ENCODE assay signal across 9 cellular contexts in the genomic region with DNA sequence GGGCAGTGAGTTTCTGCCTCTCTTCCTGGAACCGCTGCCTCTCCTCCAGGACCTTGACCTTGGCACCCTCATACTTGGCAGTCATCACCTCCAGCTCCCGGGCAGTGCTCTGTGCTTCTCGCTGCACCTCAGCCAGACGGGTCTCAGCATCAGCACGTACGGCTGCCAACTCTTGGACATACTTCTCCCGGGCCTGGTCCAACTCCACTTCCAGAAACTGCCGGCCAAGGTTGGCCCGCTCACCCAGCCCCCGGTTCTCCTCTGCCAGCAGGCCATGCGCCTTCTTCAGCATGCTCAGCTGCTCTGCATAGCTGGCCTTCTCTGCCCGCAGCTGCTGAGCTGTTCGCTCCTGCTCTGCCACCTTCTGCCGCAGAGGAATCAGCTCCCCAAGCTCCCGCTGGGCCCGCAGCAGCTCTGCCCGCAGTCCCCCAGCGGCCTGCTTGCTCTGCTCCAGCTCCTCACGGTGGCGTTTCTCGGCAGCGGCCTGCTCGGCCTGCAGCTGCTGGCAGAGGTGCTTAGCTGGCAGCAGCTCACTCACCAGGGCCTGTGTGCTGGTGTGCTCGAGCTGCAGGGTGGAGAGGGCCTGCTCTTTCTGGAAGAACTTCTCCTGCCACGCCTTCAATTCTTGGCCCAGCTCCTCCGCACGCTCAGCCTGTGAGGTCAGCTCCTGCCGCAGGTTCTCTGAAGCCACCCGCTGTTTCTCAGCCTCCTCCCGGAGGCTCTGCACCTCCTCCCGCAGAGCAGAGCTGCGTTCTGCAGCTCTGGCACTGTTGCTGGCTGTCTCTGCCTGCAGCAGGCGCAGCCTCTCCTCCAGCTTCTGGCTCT. TPM values are rescaled to one million over a fixed set of nuclear protein-coding genes. Genes with fewer than 3 reads are reported as not detected.
DNase-seq lines count a peak whose midpoint lies in the region; ATAC-seq and TF ChIP-seq lines count a peak whose summit lies in the region.
"Had no signal": no experiment of that assay in that cellular context is flagged by ENCODE, and none has a peak within 500 bp of the region (broad histone marks: within the 10 kb centered on the region; RNA-seq: fewer than 3 reads in every experiment).

No MANE protein-coding gene starts in this region.

- no peak overlapping the region for H3K4me3 ChIP-seq in AG10803 (ENCODE audit: low read length)
- no peak overlapping the region for H3K4me3 ChIP-seq in ovary

- no peaks in the 10 kb centered on the region for H3K9me3 ChIP-seq in ovary

- TF ChIP-seq POLR2A in ovary (IDR thresholded peaks at IDR 0.05), result no peak

- 15 to 20% (median 16%) methylated on average over 33 of the region's 33 CpGs for WGBS in ovary, 3 donors

- H3K27ac Mint-ChIP-seq in activated T-helper 2 cell treated with anti-CD3 and anti-CD28 coated beads, Interferon-gamma antibody, Interleukin-2, Interleukin-4, amounts not matched to agents 10 μg/mL and 5 μg/mL and 100 μg/mL, durations not matched to agents 14 hours and 24 hours and 36 hours, result peak overlapping the region; percentile 26

- TF ChIP-seq CTCF in AG10803 (conservative IDR thresholded peaks at IDR 0.05; ENCODE audit: low read length), result peak; percentile 28; the same call in 1 of the 2 replicates
- no peak for TF ChIP-seq CTCF in ovary (IDR thresholded peaks at IDR 0.05)

- intact Hi-C loops in activated T-helper 2 cell treated with anti-CD3 and anti-CD28 coated beads, Interferon-gamma antibody, Interleukin-2, Interleukin-4, amounts not matched to agents 10 μg/mL and 5 μg/mL and 100 μg/mL, durations not matched to agents 14 hours and 24 hours and 36 hours (cut with micrococcal nuclease), result no loop called here
- intact Hi-C loops in head of caudate nucleus (cut with DNase I) (no loop called here), ovary (cut with DNase I) (no loop called here)

- no peak overlapping the region for H3K4me3 Mint-ChIP-seq in activated T-helper 2 cell treated with anti-CD3 and anti-CD28 coated beads, Interferon-gamma antibody, Interleukin-2, Interleukin-4, amounts not matched to agents 10 μg/mL and 5 μg/mL and 100 μg/mL, durations not matched to agents 14 hours and 24 hours and 36 hours (ENCODE audit: low read depth)

- TF ChIP-seq EP300 in ovary (IDR thresholded peaks at IDR 0.05), result no peak

- H3K27me3 ChIP-seq in ovary, result no peaks in the 10 kb centered on the region

- H3K4me1 Mint-ChIP-seq in activated T-helper 2 cell treated with anti-CD3 and anti-CD28 coated beads, Interferon-gamma antibody, Interleukin-2, Interleukin-4, amounts not matched to agents 10 μg/mL and 5 μg/mL and 100 μg/mL, durations not matched to agents 14 hours and 24 hours and 36 hours (ENCODE audit: low read depth), result no peaks in the 10 kb centered on the region

- no peaks in the 10 kb centered on the region for H3K9me3 Mint-ChIP-seq in activated T-helper 2 cell treated with anti-CD3 and anti-CD28 coated beads, Interferon-gamma antibody, Interleukin-2, Interleukin-4, amounts not matched to agents 10 μg/mL and 5 μg/mL and 100 μg/mL, durations not matched to agents 14 hours and 24 hours and 36 hours

- DNase-seq in AG10803 (ENCODE audit: low read depth) (peak; percentile 92), head of caudate nucleus (peak in 41 of 42 donors; percentile 21 to 85 (median 61)), ovary (peak; percentile 61 to 87 (median 74)), NCI-H524 treated with DMSO at 0.1 percent for 48 hours (lab: John Stamatoyannopoulos, UW) (no peak)
- DNase-seq in activated T-helper 2 cell treated with anti-CD3 and anti-CD28 coated beads, Interferon-gamma antibody, Interleukin-2, Interleukin-4, amounts not matched to agents 10 μg/mL and 5 μg/mL and 100 μg/mL, durations not matched to agents 14 hours and 24 hours and 36 hours (ENCODE audit: low spot score), result no peak
- DNase-seq in activated CD4-positive, CD25-positive, alpha-beta regulatory T cell treated with anti-CD3 and anti-CD28 coated beads, Interleukin-2, amount 50 U/mL, for 72 hours, result no peak
- DNase-seq in stimulated activated CD8-positive, alpha-beta memory T cell treated with anti-CD3 and anti-CD28 coated beads, Interleukin-4, amount 100 ng/mL, for 48 hours, result no peak
- DNase-seq: OCI-M1 had no signal

- peaks cover 9% of the 10 kb centered on the region for H3K4me1 ChIP-seq in ovary (ENCODE audit: insufficient read depth)

- no peak for ATAC-seq in HG02973 (IDR thresholded peaks at IDR 0.05; ENCODE audit: unreplicated experiment)

- H3K36me3 ChIP-seq in ovary, result no peaks in the 10 kb centered on the region

- peak overlapping the region in 1 of 2 donors; percentile 30 for H3K27ac ChIP-seq in ovary

- H3K27me3 Mint-ChIP-seq in activated T-helper 2 cell treated with anti-CD3 and anti-CD28 coated beads, Interferon-gamma antibody, Interleukin-2, Interleukin-4, amounts not matched to agents 10 μg/mL and 5 μg/mL and 100 μg/mL, durations not matched to agents 14 hours and 24 hours and 36 hours (ENCODE audit: low read depth), result no peaks in the 10 kb centered on the region

- peaks cover 76% of the 10 kb centered on the region for H3K36me3 Mint-ChIP-seq in activated T-helper 2 cell treated with anti-CD3 and anti-CD28 coated beads, Interferon-gamma antibody, Interleukin-2, Interleukin-4, amounts not matched to agents 10 μg/mL and 5 μg/mL and 100 μg/mL, durations not matched to agents 14 hours and 24 hours and 36 hours (ENCODE audit: low read depth)

RNA-seq across cellular contexts. Expression of a gene that starts 14.4 kb away (rescaled TPM):
- 12.6 and 13.5 TPM in 2 replicates for total RNA-seq in activated T-helper 2 cell treated with anti-CD3 and anti-CD28 coated beads, Interferon-gamma antibody, Interleukin-2, Interleukin-4, amounts not matched to agents 10 μg/mL and 5 μg/mL and 100 μg/mL, durations not matched to agents 14 hours and 24 hours and 36 hours
- total RNA-seq in ovary, result 10 to 100 TPM in 3 of 7 donors, 1 to 10 TPM in 4; 4.6 to 14.2 (median 8.8) TPM
- 10 to 100 TPM in 1 of 2 donors, 1 to 10 TPM in 1; 8.7 to 17.1 TPM for polyA plus RNA-seq in ovary

Comparison
In these comparisons a context has a peak if more than half of its experiments do, and no peak if none do; other contexts are left out.
1. DNase-seq: peak in AG10803 (single experiment), head of caudate nucleus (41 of 42) and ovary (5 of 5); none in activated T-helper 2 cell treated with anti-CD3 and anti-CD28 coated beads, Interferon-gamma antibody, Interleukin-2, Interleukin-4, amounts not matched to agents 10 μg/mL and 5 μg/mL and 100 μg/mL, durations not matched to agents 14 hours and 24 hours and 36 hours (single experiment), activated CD4-positive, CD25-positive, alpha-beta regulatory T cell treated with anti-CD3 and anti-CD28 coated beads, Interleukin-2, amount 50 U/mL, for 72 hours (single experiment), stimulated activated CD8-positive, alpha-beta memory T cell treated with anti-CD3 and anti-CD28 coated beads, Interleukin-4, amount 100 ng/mL, for 48 hours (single experiment) and NCI-H524 treated with DMSO at 0.1 percent for 48 hours (single experiment).